Comparison of ENCODE assay signal across 18 cellular contexts in genomic region chr15:82950295-82950694, GRCh38. TPM values are rescaled to one million over a fixed set of nuclear protein-coding genes. Genes with fewer than 3 reads are reported as not detected.
DNase-seq lines count a peak whose midpoint lies in the region; ATAC-seq and TF ChIP-seq lines count a peak whose summit lies in the region.
"Had no signal": no experiment of that assay in that cellular context is flagged by ENCODE, and none has a peak within 500 bp of the region (broad histone marks: within the 10 kb centered on the region; RNA-seq: fewer than 3 reads in every experiment).

No MANE protein-coding gene starts in this region.

- peaks cover 4% of the 10 kb centered on the region; the same call in 1 of the 2 replicates for H3K79me2 ChIP-seq in OCI-LY3 (ENCODE audit: low read length)

- DNase-seq in stimulated activated CD4-positive, alpha-beta T cell treated with anti-CD3 and anti-CD28 coated beads, Interleukin-4, amount 100 ng/mL, for 4 hours: no peak
- no peak for DNase-seq in SIG-M5 (lab: John Stamatoyannopoulos, UW)
- DNase-seq: activated CD4-positive, alpha-beta T cell treated with anti-CD3 and anti-CD28 coated beads, Interleukin-2, amount 50 U/mL, for 4 hours; activated naive CD4-positive, alpha-beta T cell treated with Interleukin-2 at 50 U/mL for 16 hours; Calu3; effector CD4-positive, alpha-beta T cell; esophagus squamous epithelium; KBM-7; natural killer cell; NCI-H2029; NCI-H510A had no signal

- peak overlapping the region; percentile 85 for H3K4me2 ChIP-seq in OCI-LY3 (ENCODE audit: low read length)

- peak overlapping the region; percentile 78 for H3K4me3 ChIP-seq in OCI-LY3 (ENCODE audit: low read length)
- H3K4me3 ChIP-seq in skeletal muscle tissue (ENCODE audit: low read length in 3 of 3): peak overlapping the region in 1 of 3 donors; percentile 8

- H3K9me3 ChIP-seq in OCI-LY3 (ENCODE audit: insufficient read depth, low read length): no peaks in the 10 kb centered on the region
- H3K9me3 ChIP-seq in skeletal muscle tissue (ENCODE audit: control insufficient read depth in 3 of 3, low read length in 3 of 3): no peaks in the 10 kb centered on the region
- H3K9me3 ChIP-seq: esophagus squamous epithelium had no signal

- H3K9ac ChIP-seq in OCI-LY3 (ENCODE audit: low read length) (no peak overlapping the region), skeletal muscle tissue (ENCODE audit: low read depth in 1 of 3, low read length in 3 of 3) (peak overlapping the region in 2 of 3 donors; percentile 84 to 93)
- H3K9ac ChIP-seq: parathyroid adenoma had no signal

- peak; percentile 25 for ATAC-seq in GM18498 (IDR thresholded peaks at IDR 0.05; ENCODE audit: unreplicated experiment)
- ATAC-seq in GM21367 (IDR thresholded peaks at IDR 0.05; ENCODE audit: unreplicated experiment): peak; percentile 14
- no peak for ATAC-seq in HG02759 (IDR thresholded peaks at IDR 0.05; ENCODE audit: unreplicated experiment)
- no peak for ATAC-seq in HG03196 (IDR thresholded peaks at IDR 0.05; ENCODE audit: unreplicated experiment)
- ATAC-seq: natural killer cell had no signal

- no peaks in the 10 kb centered on the region for H3K36me3 ChIP-seq in OCI-LY3 (replicated peaks; ENCODE audit: low read depth, low read length)
- peaks cover 0 to 3% (median 0%) of the 10 kb centered on the region in 3 donors for H3K36me3 ChIP-seq in skeletal muscle tissue (ENCODE audit: control insufficient read depth in 3 of 3, insufficient read depth in 3 of 3, low read length in 3 of 3)
- H3K36me3 ChIP-seq: esophagus squamous epithelium had no signal

- H2AFZ ChIP-seq in OCI-LY3 (ENCODE audit: low read depth, low read length): no peak overlapping the region

- H4K20me1 ChIP-seq in OCI-LY3 (ENCODE audit: insufficient read depth, low read length): peaks cover 21% of the 10 kb centered on the region

- H3K27ac ChIP-seq in OCI-LY3 (ENCODE audit: low read length) (no peak overlapping the region), skeletal muscle tissue (ENCODE audit: low read depth, low read length) (peak overlapping the region; percentile 90)
- H3K27ac ChIP-seq: esophagus squamous epithelium had no signal

- no peak for TF ChIP-seq CTCF in OCI-LY3 (IDR thresholded peaks at IDR 0.05; ENCODE audit: low read depth, low read length)

- H3K27me3 ChIP-seq in OCI-LY3 (ENCODE audit: low read depth, low read length): peaks cover 22% of the 10 kb centered on the region
- H3K27me3 ChIP-seq in skeletal muscle tissue (ENCODE audit: control insufficient read depth in 3 of 3, insufficient read depth in 3 of 3, low read length in 3 of 3): no peaks in the 10 kb centered on the region

- H3K4me1 ChIP-seq in OCI-LY3 (ENCODE audit: low read length): peaks cover 24% of the 10 kb centered on the region
- peaks cover 15 to 44% (median 39%) of the 10 kb centered on the region in 3 donors for H3K4me1 ChIP-seq in skeletal muscle tissue (ENCODE audit: control insufficient read depth in 3 of 3, insufficient read depth in 3 of 3, low read length in 3 of 3)

RNA-seq across cellular contexts. Expression of gene HOMER2, which starts 2.2 kb away (rescaled TPM):
- 11.0 TPM for total RNA-seq in skeletal muscle tissue

RNA-seq across cellular contexts. Expression of gene RAMAC, which starts 35.7 kb away (rescaled TPM):
- 26.1 TPM for total RNA-seq in skeletal muscle tissue

Comparison
In these comparisons a context has a peak if more than half of its experiments do, and no peak if none do; other contexts are left out.
1. ATAC-seq: peak in GM18498 (single experiment) and GM21367 (single experiment); none in HG02759 (single experiment) and HG03196 (single experiment).